In genomic region chr17:75826561-75827290, GRCh38 we compare ENCODE assay signal across 8 cellular contexts. TPM values are rescaled to one million over a fixed set of nuclear protein-coding genes. Genes with fewer than 3 reads are reported as not detected.
DNase-seq lines count a peak whose midpoint lies in the region; ATAC-seq and TF ChIP-seq lines count a peak whose summit lies in the region.

No MANE protein-coding gene starts in this region.

- intact Hi-C loops in esophagus squamous epithelium (cut with DNase I) (no loop called here), psoas muscle (cut with DNase I) (loop anchor here (5.0 kb wide), 1 partner anchor 39 kb away; no protein-coding TSS in a partner anchor)

- H3K36me3 ChIP-seq in DND-41 (ENCODE audit: insufficient read depth, low read length) = peaks cover 83% of the 10 kb centered on the region
- H3K36me3 ChIP-seq in esophagus squamous epithelium = peaks cover 9 to 90% (median 12%) of the 10 kb centered on the region in 3 donors
- peaks cover 0 to 56% of the 10 kb centered on the region in 2 donors for H3K36me3 ChIP-seq in psoas muscle (ENCODE audit: insufficient read depth in 1 of 2, low read depth in 1 of 2)
- H3K36me3 ChIP-seq in HAP-1 (replicated peaks) = peaks cover 28% of the 10 kb centered on the region

- H3K27me3 ChIP-seq in DND-41 (ENCODE audit: insufficient read depth, low read length, poor library complexity) = no peaks in the 10 kb centered on the region
- H3K27me3 ChIP-seq in esophagus squamous epithelium = no peaks in the 10 kb centered on the region
- H3K27me3 ChIP-seq in psoas muscle (ENCODE audit: insufficient read depth in 3 of 3, low read length in 2 of 3) = no peaks in the 10 kb centered on the region
- H3K27me3 ChIP-seq in HAP-1 (ENCODE audit: low read depth) = no peaks in the 10 kb centered on the region

- 62 to 69% methylated on average over 8 of the region's 13 CpGs for WGBS in esophagus squamous epithelium, 2 donors
- WGBS in psoas muscle, 3 donors = 51 to 63% (median 54%) methylated on average over 13 of the region's 13 CpGs

- ATAC-seq in DND-41 (ENCODE audit: insufficient read depth, low read depth) = no peak
- ATAC-seq in psoas muscle = peak in 2 of 4 donors; percentile 10 to 17
- ATAC-seq in HG03108 (IDR thresholded peaks at IDR 0.05; ENCODE audit: unreplicated experiment) = no peak
- no peak for ATAC-seq in GM21390 (IDR thresholded peaks at IDR 0.05; ENCODE audit: unreplicated experiment)

- no peaks in the 10 kb centered on the region for H3K79me2 ChIP-seq in DND-41 (ENCODE audit: insufficient read depth, low read length)

- no peak overlapping the region for H2AFZ ChIP-seq in DND-41 (ENCODE audit: low read depth, low read length)

- POLR2A ChIA-PET in RWPE1 (lab: Yijun Ruan, JAX; ENCODE audit: low non-redundant PET) = interaction anchor here (0.9 kb wide), 1 partner anchor 61 kb away, joined by 3 read pairs; no protein-coding TSS in a partner anchor

- in situ Hi-C loops in HAP-1 (cut with MboI; ENCODE audit: low sequenced_read_pairs) = no loop called here

- no peak overlapping the region for H3K4me3 ChIP-seq in DND-41 (ENCODE audit: low read depth in 1 of 2, low read length in 2 of 2)
- no peak overlapping the region for H3K4me3 ChIP-seq in esophagus squamous epithelium
- H3K4me3 ChIP-seq in psoas muscle = peak overlapping the region; percentile 49
- no peak overlapping the region for H3K4me3 ChIP-seq in HAP-1

- peaks cover 11% of the 10 kb centered on the region for H4K20me1 ChIP-seq in DND-41 (ENCODE audit: insufficient read depth, low read length)

- DNase-seq in DND-41 = no peak
- DNase-seq in RWPE1 (ENCODE audit: low spot score) = no peak
- DNase-seq in esophagus squamous epithelium (lab: John Stamatoyannopoulos, UW) = no peak
- no peak for DNase-seq in psoas muscle
- DNase-seq in SW 1271 (lab: John Stamatoyannopoulos, UW) = no peak
- DNase-seq in HAP-1 (ENCODE audit: low spot score in 2 of 2) = no peak

- H3K4me2 ChIP-seq in DND-41 (ENCODE audit: insufficient read depth, low read length) = no peak overlapping the region

- no peak for TF ChIP-seq POLR2A in esophagus squamous epithelium (IDR thresholded peaks at IDR 0.05)

- H3K9me3 ChIP-seq in DND-41 (ENCODE audit: insufficient read depth, low read length, severe bottlenecking) (no peaks in the 10 kb centered on the region), esophagus squamous epithelium (no peaks in the 10 kb centered on the region), psoas muscle (no peaks in the 10 kb centered on the region), HAP-1 (no peaks in the 10 kb centered on the region)

- TF ChIP-seq CTCF in DND-41 (IDR thresholded peaks at IDR 0.05; ENCODE audit: borderline replicate concordance, extremely low read depth, low read length, poor library complexity, severe bottlenecking) (no peak), RWPE1 (conservative IDR thresholded peaks at IDR 0.05; ENCODE audit: low read depth) (no peak), esophagus squamous epithelium (IDR thresholded peaks at IDR 0.05) (no peak), psoas muscle (IDR thresholded peaks at IDR 0.05) (no peak)

- H3K4me1 ChIP-seq in DND-41 (ENCODE audit: insufficient read depth, low read length) (no peaks in the 10 kb centered on the region), esophagus squamous epithelium (peaks cover 13 to 50% (median 16%) of the 10 kb centered on the region in 3 donors), psoas muscle (peaks cover 9% of the 10 kb centered on the region), HAP-1 (no peaks in the 10 kb centered on the region)

- CTCF ChIA-PET in RWPE1 (lab: Yijun Ruan, JAX) = interaction anchor here (0.6 to 1.5 kb wide), 8 partner anchors 19 to 63 kb away, joined by 3 to 6 read pairs (median 3); partner anchors contain the start of genes GALK1 and WBP2

- H3K27ac ChIP-seq in DND-41 (ENCODE audit: low read length) (0 out of 2 replicates have a peak overlapping the region, but pooled peaks have one; percentile 38), RWPE1 (peak overlapping the region; percentile 67), esophagus squamous epithelium (peak overlapping the region; percentile 66 to 86 (median 78)), psoas muscle (peak overlapping the region; percentile 67)

- no peak overlapping the region for H3K9ac ChIP-seq in DND-41 (ENCODE audit: low read depth, low read length)

RNA-seq across cellular contexts. Expression of gene UNC13D, which starts 17.5 kb away (rescaled TPM):
- total RNA-seq in esophagus squamous epithelium (10 to 100 TPM; 16.5 to 21.5 (median 16.9) TPM), psoas muscle (10 to 100 TPM in 1 of 4 donors, 1 to 10 TPM in 3; 5.1 to 12.8 (median 7.2) TPM)
- 1 to 10 TPM; 1.7 to 3.7 (median 2.2) TPM for polyA plus RNA-seq in psoas muscle

RNA-seq across cellular contexts. Expression of gene WBP2, which starts 28.4 kb away (rescaled TPM):
- 10 to 100 TPM; 24.9 to 44.2 (median 36.9) TPM for total RNA-seq in esophagus squamous epithelium
- total RNA-seq in psoas muscle = 100 to 1,000 TPM; 109 to 278 (median 164) TPM
- 100 to 1,000 TPM; 115 to 174 (median 149) TPM for polyA plus RNA-seq in psoas muscle

RNA-seq across cellular contexts. Expression of gene UNK, which starts 42.1 kb away (rescaled TPM):
- total RNA-seq in esophagus squamous epithelium (10 to 100 TPM; 14.8 to 27.3 (median 20.4) TPM), psoas muscle (10 to 100 TPM in 1 of 4 donors, 1 to 10 TPM in 3; 7.9 to 11.6 (median 8.2) TPM)
- polyA plus RNA-seq in psoas muscle = 10 to 100 TPM in 1 of 3 donors, 1 to 10 TPM in 2; 6.9 to 13.7 (median 9.5) TPM

RNA-seq across cellular contexts. Expression of gene TRIM47, which starts 51.7 kb away (rescaled TPM):
- total RNA-seq in esophagus squamous epithelium (10 to 100 TPM; 19.5 to 33.4 (median 25.5) TPM), psoas muscle (10 to 100 TPM in 3 of 4 donors, 1 to 10 TPM in 1; 8.9 to 16.0 (median 10.9) TPM)
- polyA plus RNA-seq in psoas muscle = 10 to 100 TPM in 2 of 3 donors, 1 to 10 TPM in 1; 8.4 to 17.1 (median 10.9) TPM
